1 cellular context compared by ENCODE assay signal in the genomic region with DNA sequence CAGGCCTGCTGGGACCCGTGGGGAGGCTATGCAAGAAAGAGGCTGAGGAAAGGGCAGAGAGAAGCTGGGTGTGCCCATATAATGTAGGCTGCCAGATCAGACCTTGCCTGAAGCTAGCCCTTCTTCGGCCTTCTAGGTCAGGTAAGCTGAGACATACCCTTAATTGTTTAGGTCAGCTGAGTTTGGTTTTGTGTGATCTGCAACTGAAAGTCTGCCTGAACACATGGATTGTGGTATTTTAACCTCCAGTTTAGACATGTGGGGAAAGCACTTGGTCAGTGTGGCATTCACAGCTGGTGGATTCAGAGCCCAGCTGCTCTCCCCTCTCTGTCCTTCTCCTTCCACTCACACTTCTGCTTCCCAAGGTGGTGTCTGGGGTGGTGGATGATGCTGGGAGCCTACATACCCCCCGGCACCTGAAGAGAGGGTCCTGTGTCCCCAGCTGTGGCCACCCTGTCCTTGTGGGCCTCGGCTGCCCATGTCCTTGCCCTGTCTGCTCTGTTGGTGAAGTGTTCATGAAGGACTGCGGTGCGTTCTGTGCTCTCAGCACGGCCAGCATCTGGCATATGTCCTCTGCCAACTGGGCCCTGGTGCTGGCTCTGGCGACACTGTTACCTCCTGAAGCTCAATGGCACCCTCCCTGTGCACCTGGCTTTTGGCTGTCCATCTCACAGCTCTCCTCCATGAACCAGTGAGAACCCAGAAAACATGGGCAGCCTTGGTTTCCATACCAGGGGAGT.
A peak's percentile ranks its signal among the peaks of the same experiment; 100 is the strongest.
TF ChIP-seq lines count a peak whose summit lies in the region.

No MANE protein-coding gene starts in this region.

TF ChIP-seq in GM12878, 131 proteins besides CTCF, POLR2A, EP300 and RAD21 (continued from another document):
- TF ChIP-seq, protein P1, sequence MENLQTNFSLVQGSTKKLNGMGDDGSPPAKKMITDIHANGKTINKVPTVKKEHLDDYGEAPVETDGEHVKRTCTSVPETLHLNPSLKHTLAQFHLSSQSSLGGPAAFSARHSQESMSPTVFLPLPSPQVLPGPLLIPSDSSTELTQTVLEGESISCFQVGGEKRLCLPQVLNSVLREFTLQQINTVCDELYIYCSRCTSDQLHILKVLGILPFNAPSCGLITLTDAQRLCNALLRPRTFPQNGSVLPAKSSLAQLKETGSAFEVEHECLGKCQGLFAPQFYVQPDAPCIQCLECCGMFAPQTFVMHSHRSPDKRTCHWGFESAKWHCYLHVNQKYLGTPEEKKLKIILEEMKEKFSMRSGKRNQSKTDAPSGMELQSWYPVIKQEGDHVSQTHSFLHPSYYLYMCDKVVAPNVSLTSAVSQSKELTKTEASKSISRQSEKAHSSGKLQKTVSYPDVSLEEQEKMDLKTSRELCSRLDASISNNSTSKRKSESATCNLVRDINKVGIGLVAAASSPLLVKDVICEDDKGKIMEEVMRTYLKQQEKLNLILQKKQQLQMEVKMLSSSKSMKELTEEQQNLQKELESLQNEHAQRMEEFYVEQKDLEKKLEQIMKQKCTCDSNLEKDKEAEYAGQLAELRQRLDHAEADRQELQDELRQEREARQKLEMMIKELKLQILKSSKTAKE (IDR thresholded peaks at IDR 0.05; ENCODE audit: low read depth, poor library complexity, severe bottlenecking): peak; percentile 60
- TF ChIP-seq IKZF1 (conservative IDR thresholded peaks at IDR 0.05): peak; percentile 52
- TF ChIP-seq CBFB (IDR thresholded peaks at IDR 0.05; ENCODE audit: low read depth): 0 out of 2 replicates have a peak, but pooled peaks have one; percentile 50
- TF ChIP-seq, protein P2, sequence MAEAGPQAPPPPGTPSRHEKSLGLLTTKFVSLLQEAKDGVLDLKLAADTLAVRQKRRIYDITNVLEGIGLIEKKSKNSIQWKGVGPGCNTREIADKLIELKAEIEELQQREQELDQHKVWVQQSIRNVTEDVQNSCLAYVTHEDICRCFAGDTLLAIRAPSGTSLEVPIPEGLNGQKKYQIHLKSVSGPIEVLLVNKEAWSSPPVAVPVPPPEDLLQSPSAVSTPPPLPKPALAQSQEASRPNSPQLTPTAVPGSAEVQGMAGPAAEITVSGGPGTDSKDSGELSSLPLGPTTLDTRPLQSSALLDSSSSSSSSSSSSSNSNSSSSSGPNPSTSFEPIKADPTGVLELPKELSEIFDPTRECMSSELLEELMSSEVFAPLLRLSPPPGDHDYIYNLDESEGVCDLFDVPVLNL (IDR thresholded peaks at IDR 0.05; ENCODE audit: low read depth, low read length): no peak
- TF ChIP-seq ASH2L (IDR thresholded peaks at IDR 0.05; ENCODE audit: borderline replicate concordance, low read depth): no peak
- TF ChIP-seq CREB1 (IDR thresholded peaks at IDR 0.05; ENCODE audit: low read depth): 0 out of 2 replicates have a peak, but pooled peaks have one; percentile 13
- TF ChIP-seq SPI1 (IDR thresholded peaks at IDR 0.05; ENCODE audit: borderline replicate concordance, insufficient read depth, low read depth, low read length): 0 out of 2 replicates have a peak, but pooled peaks have one; percentile 29
- peak; percentile 34 to 35; a peak in 1 of 4 replicates for TF ChIP-seq IKZF2 (IDR thresholded peaks at IDR 0.05)
- TF ChIP-seq, protein P3, sequence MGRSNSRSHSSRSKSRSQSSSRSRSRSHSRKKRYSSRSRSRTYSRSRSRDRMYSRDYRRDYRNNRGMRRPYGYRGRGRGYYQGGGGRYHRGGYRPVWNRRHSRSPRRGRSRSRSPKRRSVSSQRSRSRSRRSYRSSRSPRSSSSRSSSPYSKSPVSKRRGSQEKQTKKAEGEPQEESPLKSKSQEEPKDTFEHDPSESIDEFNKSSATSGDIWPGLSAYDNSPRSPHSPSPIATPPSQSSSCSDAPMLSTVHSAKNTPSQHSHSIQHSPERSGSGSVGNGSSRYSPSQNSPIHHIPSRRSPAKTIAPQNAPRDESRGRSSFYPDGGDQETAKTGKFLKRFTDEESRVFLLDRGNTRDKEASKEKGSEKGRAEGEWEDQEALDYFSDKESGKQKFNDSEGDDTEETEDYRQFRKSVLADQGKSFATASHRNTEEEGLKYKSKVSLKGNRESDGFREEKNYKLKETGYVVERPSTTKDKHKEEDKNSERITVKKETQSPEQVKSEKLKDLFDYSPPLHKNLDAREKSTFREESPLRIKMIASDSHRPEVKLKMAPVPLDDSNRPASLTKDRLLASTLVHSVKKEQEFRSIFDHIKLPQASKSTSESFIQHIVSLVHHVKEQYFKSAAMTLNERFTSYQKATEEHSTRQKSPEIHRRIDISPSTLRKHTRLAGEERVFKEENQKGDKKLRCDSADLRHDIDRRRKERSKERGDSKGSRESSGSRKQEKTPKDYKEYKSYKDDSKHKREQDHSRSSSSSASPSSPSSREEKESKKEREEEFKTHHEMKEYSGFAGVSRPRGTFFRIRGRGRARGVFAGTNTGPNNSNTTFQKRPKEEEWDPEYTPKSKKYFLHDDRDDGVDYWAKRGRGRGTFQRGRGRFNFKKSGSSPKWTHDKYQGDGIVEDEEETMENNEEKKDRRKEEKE (IDR thresholded peaks at IDR 0.05): no peak
- TF ChIP-seq, protein P4, sequence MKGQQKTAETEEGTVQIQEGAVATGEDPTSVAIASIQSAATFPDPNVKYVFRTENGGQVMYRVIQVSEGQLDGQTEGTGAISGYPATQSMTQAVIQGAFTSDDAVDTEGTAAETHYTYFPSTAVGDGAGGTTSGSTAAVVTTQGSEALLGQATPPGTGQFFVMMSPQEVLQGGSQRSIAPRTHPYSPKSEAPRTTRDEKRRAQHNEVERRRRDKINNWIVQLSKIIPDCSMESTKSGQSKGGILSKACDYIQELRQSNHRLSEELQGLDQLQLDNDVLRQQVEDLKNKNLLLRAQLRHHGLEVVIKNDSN (IDR thresholded peaks at IDR 0.05; ENCODE audit: borderline replicate concordance, extremely low read length, insufficient read depth, low read depth, low read length): no peak
- peak; percentile 71; the same call in 1 of the 2 replicates for TF ChIP-seq TCF3 (IDR thresholded peaks at IDR 0.05; ENCODE audit: borderline replicate concordance, insufficient read depth, low read depth, low read length)
- no peak for TF ChIP-seq STAT3 (IDR thresholded peaks at IDR 0.05; ENCODE audit: low read depth, low read length)
- 0 out of 2 replicates have a peak, but pooled peaks have one; percentile 20 for TF ChIP-seq CREM (IDR thresholded peaks at IDR 0.05; ENCODE audit: low read depth)
- peak; percentile 86; the same call in 1 of the 2 replicates for TF ChIP-seq PAX5 (IDR thresholded peaks at IDR 0.05; ENCODE audit: borderline replicate concordance, low read depth, low read length)
- TF ChIP-seq SP1 (IDR thresholded peaks at IDR 0.05; ENCODE audit: low read depth, low read length): peak; percentile 25
- TF ChIP-seq BCL11A (IDR thresholded peaks at IDR 0.05; ENCODE audit: low read depth, low read length): peak; percentile 55; the same call in 1 of the 2 replicates
- no peak for TF ChIP-seq SREBF2 (IDR thresholded peaks at IDR 0.05; ENCODE audit: low read length)
- TF ChIP-seq SMAD1 (IDR thresholded peaks at IDR 0.05; ENCODE audit: low read depth, partially characterized antibody): no peak
- TF ChIP-seq SMC3 (IDR thresholded peaks at IDR 0.05; ENCODE audit: borderline replicate concordance, low read length): no peak
- no peak for TF ChIP-seq TARDBP (IDR thresholded peaks at IDR 0.05; ENCODE audit: borderline replicate concordance)
- peak; percentile 95 for TF ChIP-seq RUNX3 (IDR thresholded peaks at IDR 0.05; ENCODE audit: low read length)
- TF ChIP-seq BHLHE40 (IDR thresholded peaks at IDR 0.05; ENCODE audit: borderline replicate concordance in 1 of 2, low read depth in 2 of 2, low read length in 1 of 2): peak; percentile 24 to 59; a peak in 2 of 4 replicates
- no peak for TF ChIP-seq KLF5 (IDR thresholded peaks at IDR 0.05; ENCODE audit: partially characterized antibody)
